12 cellular contexts compared by ENCODE assay signal in the genomic region with DNA sequence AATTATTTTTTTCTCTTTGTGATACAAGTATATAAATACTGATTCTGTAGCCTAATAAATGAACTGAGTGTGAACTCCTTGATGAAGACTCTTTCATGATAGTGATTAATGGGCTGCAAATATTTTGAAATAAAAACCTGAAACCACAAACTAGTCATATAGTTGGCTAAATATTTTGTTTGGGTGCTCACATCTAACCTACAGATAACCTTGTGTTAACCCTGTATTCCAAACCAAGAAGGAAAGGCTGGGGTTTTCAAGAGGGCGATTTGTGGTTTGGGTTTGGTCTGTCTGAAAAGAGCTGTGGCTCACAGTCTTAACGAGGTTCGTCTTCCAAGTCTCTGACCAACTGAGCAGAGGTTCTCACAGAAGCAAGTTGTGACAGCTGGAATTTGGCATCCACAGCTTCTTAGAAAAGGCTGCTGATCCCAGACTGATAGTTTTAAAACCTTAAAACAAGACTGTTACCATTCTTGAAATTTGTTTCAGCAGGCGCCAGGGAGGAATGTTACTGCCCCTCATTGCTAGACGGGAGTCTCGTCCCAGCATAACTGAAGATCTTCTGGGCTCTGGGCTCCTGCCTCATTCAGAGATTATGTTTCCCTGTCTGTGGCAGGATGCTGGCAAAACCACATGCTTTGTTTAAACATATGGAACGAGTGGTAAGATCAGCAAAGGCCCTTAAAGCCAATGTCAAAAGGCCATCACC.
DNase-seq lines count a peak whose midpoint lies in the region; ATAC-seq, FAIRE-seq and TF ChIP-seq lines count a peak whose summit lies in the region.
"Had no signal": no experiment of that assay in that cellular context is flagged by ENCODE, and none has a peak within 500 bp of the region (broad histone marks: within the 10 kb centered on the region; RNA-seq: fewer than 3 reads in every experiment).

No MANE protein-coding gene starts in this region.

- CTCF ChIA-PET in A549 (lab: Yijun Ruan, JAX) (interaction anchor here (1.0 to 1.9 kb wide), 2 partner anchors 231 to 738 kb away, joined by 3 to 5 read pairs; no protein-coding TSS in a partner anchor), HEK293 (lab: Yijun Ruan, JAX) (interaction anchor here (0.5 to 4.1 kb wide), 15 partner anchors 10 to 759 kb away, joined by 3 to 17 read pairs (median 3); no protein-coding TSS in a partner anchor)

- POLR2A ChIA-PET in A549 (lab: Yijun Ruan, JAX) (interaction anchor here (0.6 to 1.6 kb wide), 2 partner anchors 525 to 738 kb away, joined by 3 to 14 read pairs; no protein-coding TSS in a partner anchor), HEK293 (lab: Yijun Ruan, JAX) (interaction anchor here (1.4 to 1.5 kb wide), 2 partner anchors 243 to 738 kb away, joined by 4 to 10 read pairs; no protein-coding TSS in a partner anchor)

- peaks cover 0 to 2% of the 10 kb centered on the region in 2 donors for H3K36me3 Mint-ChIP-seq in CD14-positive monocyte

- peak overlapping the region in 2 of 7 donors; percentile 28 to 58 for H3K27ac Mint-ChIP-seq in CD14-positive monocyte
- H3K27ac Mint-ChIP-seq: activated T-helper 2 cell treated with anti-CD3 and anti-CD28 coated beads, Interferon-gamma antibody, Interleukin-2, Interleukin-4, amounts not matched to agents 10 μg/mL and 5 μg/mL and 100 μg/mL, durations not matched to agents 14 hours and 24 hours and 36 hours had no signal

- peaks cover 17% of the 10 kb centered on the region for H3K4me1 Mint-ChIP-seq in CD14-positive monocyte

- peak overlapping the region in 1 of 2 donors; percentile 5 for H3K4me3 Mint-ChIP-seq in CD14-positive monocyte

- TF ChIP-seq CTCF in A549 (IDR thresholded peaks at IDR 0.05), result no peak
- TF ChIP-seq CTCF in HEK293 (tag by site-specific recombination; IDR thresholded peaks at IDR 0.05), result no peak
- no peak for TF ChIP-seq CTCF in foreskin keratinocyte (conservative IDR thresholded peaks at IDR 0.05)
- no peak for TF ChIP-seq CTCF in CD14-positive monocyte (IDR thresholded peaks at IDR 0.05)

- no peaks in the 10 kb centered on the region for H3K36me3 ChIP-seq in HEK293 (ENCODE audit: control insufficient read depth in 2 of 2, insufficient read depth in 1 of 2, low read length in 2 of 2)
- H3K36me3 ChIP-seq: gastrocnemius medialis had no signal

- H3K4me2 ChIP-seq in A549, result peak overlapping the region; percentile 42

- H3K9me3 ChIP-seq in A549, result peaks cover 5% of the 10 kb centered on the region; the same call in 1 of the 3 replicates
- no peaks in the 10 kb centered on the region for H3K9me3 ChIP-seq in HEK293 (ENCODE audit: control insufficient read depth, insufficient read depth, low read depth, low read length)

- 0 out of 5 replicates have a peak, but pooled peaks of 1 of the 2 experiments have one; percentile 2 for TF ChIP-seq RAD21 in A549 (conservative IDR thresholded peaks at IDR 0.05 in 1 of 2, IDR thresholded peaks at IDR 0.05 in 1 of 2)

- H3K27me3 Mint-ChIP-seq in CD14-positive monocyte (ENCODE audit: low read depth in 3 of 3), result peaks cover 2 to 6% (median 6%) of the 10 kb centered on the region in 3 donors

- intact Hi-C loops in CD14-positive monocyte (cut with micrococcal nuclease), result no loop called here

- H3K4me3 ChIP-seq in A549, result no peak overlapping the region
- no peak overlapping the region; the same call in 1 of the 2 replicates for H3K4me3 ChIP-seq in HEK293 (ENCODE audit: low read depth, low read length)
- H3K4me3 ChIP-seq: gastrocnemius medialis, psoas muscle had no signal

- H3K27ac ChIP-seq in A549 (peak overlapping the region; percentile 69 to 87), HEK293 (ENCODE audit: extremely low read depth, low read depth, low read length) (peak overlapping the region; percentile 18), foreskin keratinocyte (peak overlapping the region; percentile 5)
- H3K27ac ChIP-seq: gastrocnemius medialis, psoas muscle had no signal

- FAIRE-seq in A549 (lab: Jason Lieb, UNC), result no peak

- H3K4me1 ChIP-seq in A549 (peaks cover 36% of the 10 kb centered on the region), HEK293 (ENCODE audit: control insufficient read depth, insufficient read depth, low read length) (peaks cover 4% of the 10 kb centered on the region), foreskin keratinocyte (peaks cover 31% of the 10 kb centered on the region)
- H3K4me1 ChIP-seq: gastrocnemius medialis, psoas muscle had no signal

- ATAC-seq in A549, result peak; percentile 60 to 71; a peak in 4 of 6 replicates
- ATAC-seq in foreskin keratinocyte, result peak; percentile 80
- ATAC-seq in GM19328 (IDR thresholded peaks at IDR 0.05; ENCODE audit: unreplicated experiment), result no peak
- ATAC-seq: gastrocnemius medialis, psoas muscle had no signal

- 0 out of 5 replicates have a peak, but pooled peaks of 1 of the 2 experiments have one; percentile 6 for TF ChIP-seq EP300 in A549 (IDR thresholded peaks at IDR 0.05)

- peak in 1 of 2 experiments; percentile 52 for DNase-seq in A549 (ENCODE audit: low read depth in 1 of 2, low spot score in 1 of 2)
- DNase-seq in SKM-1 (lab: John Stamatoyannopoulos, UW; ENCODE audit: unreplicated experiment), result peak; percentile 7
- peak; percentile 93 for DNase-seq in foreskin keratinocyte
- no peak for DNase-seq in activated CD8-positive, alpha-beta memory T cell treated with anti-CD3 and anti-CD28 coated beads for 24 hours
- DNase-seq in CD14-positive monocyte (ENCODE audit: low spot score), result no peak
- no peak for DNase-seq in SHP77 (lab: John Stamatoyannopoulos, UW)
- DNase-seq: COR-L47, gastrocnemius medialis, psoas muscle had no signal

- no peaks in the 10 kb centered on the region for H3K27me3 ChIP-seq in foreskin keratinocyte
- H3K27me3 ChIP-seq: gastrocnemius medialis had no signal

- no peak for TF ChIP-seq POLR2A in A549 (IDR thresholded peaks at IDR 0.05; ENCODE audit: low read length)

- peaks cover 0 to 16% (median 3%) of the 10 kb centered on the region in 7 donors for H3K9me3 Mint-ChIP-seq in CD14-positive monocyte

- WGBS in A549 (ENCODE audit: missing lambda C conversion rate), result 49% methylated on average over 7 of the region's 7 CpGs

TF ChIP-seq in A549, 52 proteins besides CTCF, POLR2A, EP300 and RAD21:
- no peak for TF ChIP-seq CHD2 (IDR thresholded peaks at IDR 0.05; ENCODE audit: low read length, partially characterized antibody)
- no peak for TF ChIP-seq MAZ (IDR thresholded peaks at IDR 0.05; ENCODE audit: borderline replicate concordance, low read depth, low read length)
- TF ChIP-seq GATA3 (IDR thresholded peaks at IDR 0.05; ENCODE audit: borderline replicate concordance), result peak; percentile 66; the same call in 1 of the 2 replicates
- TF ChIP-seq BHLHE40 (IDR thresholded peaks at IDR 0.05; ENCODE audit: low read depth, low read length), result no peak
- peak; percentile 19 for TF ChIP-seq JUNB (IDR thresholded peaks at IDR 0.05)
- TF ChIP-seq JUN (IDR thresholded peaks at IDR 0.05), result 0 out of 5 replicates have a peak, but pooled peaks of 1 of the 2 experiments have one; percentile 34

TF ChIP-seq in HEK293, 187 proteins besides CTCF, POLR2A, EP300 and RAD21 (continues in another document):
- TF ChIP-seq KLF10 (tag by site-specific recombination; IDR thresholded peaks at IDR 0.05) (no peak), ZNF426 (tag by site-specific recombination; IDR thresholded peaks at IDR 0.05) (no peak), HOXD13 (CRISPR knock-in tag; IDR thresholded peaks at IDR 0.05; ENCODE audit: borderline replicate concordance) (peak; percentile 67; the same call in 1 of the 2 replicates), ZNF175 (tag by site-specific recombination; IDR thresholded peaks at IDR 0.05) (no peak), ZNF19 (tag by site-specific recombination; IDR thresholded peaks at IDR 0.05; ENCODE audit: low read depth) (no peak), ZNF701 (tag by site-specific recombination; IDR thresholded peaks at IDR 0.05) (no peak), HOXA7 (CRISPR knock-in tag; IDR thresholded peaks at IDR 0.05; ENCODE audit: borderline replicate concordance) (no peak), ZNF677 (tag by site-specific recombination; IDR thresholded peaks at IDR 0.05) (peak; percentile 51; the same call in 1 of the 2 replicates), MEIS1 (CRISPR knock-in tag; IDR thresholded peaks at IDR 0.05; ENCODE audit: borderline replicate concordance) (peak; percentile 89)
- TF ChIP-seq, protein P1, sequence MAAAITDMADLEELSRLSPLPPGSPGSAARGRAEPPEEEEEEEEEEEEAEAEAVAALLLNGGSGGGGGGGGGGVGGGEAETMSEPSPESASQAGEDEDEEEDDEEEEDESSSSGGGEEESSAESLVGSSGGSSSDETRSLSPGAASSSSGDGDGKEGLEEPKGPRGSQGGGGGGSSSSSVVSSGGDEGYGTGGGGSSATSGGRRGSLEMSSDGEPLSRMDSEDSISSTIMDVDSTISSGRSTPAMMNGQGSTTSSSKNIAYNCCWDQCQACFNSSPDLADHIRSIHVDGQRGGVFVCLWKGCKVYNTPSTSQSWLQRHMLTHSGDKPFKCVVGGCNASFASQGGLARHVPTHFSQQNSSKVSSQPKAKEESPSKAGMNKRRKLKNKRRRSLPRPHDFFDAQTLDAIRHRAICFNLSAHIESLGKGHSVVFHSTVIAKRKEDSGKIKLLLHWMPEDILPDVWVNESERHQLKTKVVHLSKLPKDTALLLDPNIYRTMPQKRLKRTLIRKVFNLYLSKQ (tag by site-specific recombination; IDR thresholded peaks at IDR 0.05; ENCODE audit: borderline replicate concordance), result no peak
- TF ChIP-seq, protein P2, sequence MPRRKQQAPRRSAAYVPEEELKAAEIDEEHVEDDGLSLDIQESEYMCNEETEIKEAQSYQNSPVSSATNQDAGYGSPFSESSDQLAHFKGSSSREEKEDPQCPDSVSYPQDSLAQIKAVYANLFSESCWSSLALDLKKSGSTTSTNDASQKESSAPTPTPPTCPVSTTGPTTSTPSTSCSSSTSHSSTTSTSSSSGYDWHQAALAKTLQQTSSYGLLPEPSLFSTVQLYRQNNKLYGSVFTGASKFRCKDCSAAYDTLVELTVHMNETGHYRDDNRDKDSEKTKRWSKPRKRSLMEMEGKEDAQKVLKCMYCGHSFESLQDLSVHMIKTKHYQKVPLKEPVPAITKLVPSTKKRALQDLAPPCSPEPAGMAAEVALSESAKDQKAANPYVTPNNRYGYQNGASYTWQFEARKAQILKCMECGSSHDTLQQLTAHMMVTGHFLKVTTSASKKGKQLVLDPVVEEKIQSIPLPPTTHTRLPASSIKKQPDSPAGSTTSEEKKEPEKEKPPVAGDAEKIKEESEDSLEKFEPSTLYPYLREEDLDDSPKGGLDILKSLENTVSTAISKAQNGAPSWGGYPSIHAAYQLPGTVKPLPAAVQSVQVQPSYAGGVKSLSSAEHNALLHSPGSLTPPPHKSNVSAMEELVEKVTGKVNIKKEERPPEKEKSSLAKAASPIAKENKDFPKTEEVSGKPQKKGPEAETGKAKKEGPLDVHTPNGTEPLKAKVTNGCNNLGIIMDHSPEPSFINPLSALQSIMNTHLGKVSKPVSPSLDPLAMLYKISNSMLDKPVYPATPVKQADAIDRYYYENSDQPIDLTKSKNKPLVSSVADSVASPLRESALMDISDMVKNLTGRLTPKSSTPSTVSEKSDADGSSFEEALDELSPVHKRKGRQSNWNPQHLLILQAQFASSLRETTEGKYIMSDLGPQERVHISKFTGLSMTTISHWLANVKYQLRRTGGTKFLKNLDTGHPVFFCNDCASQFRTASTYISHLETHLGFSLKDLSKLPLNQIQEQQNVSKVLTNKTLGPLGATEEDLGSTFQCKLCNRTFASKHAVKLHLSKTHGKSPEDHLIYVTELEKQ (tag by site-specific recombination; IDR thresholded peaks at IDR 0.05; ENCODE audit: borderline replicate concordance), result no peak

Comparison
In these comparisons a context has a peak if more than half of its experiments do, and no peak if none do; other contexts are left out.
1. DNase-seq: peak in SKM-1 (single experiment) and foreskin keratinocyte (2 of 2); none in activated CD8-positive, alpha-beta memory T cell treated with anti-CD3 and anti-CD28 coated beads for 24 hours (single experiment), CD14-positive monocyte (single experiment) and SHP77 (0 of 2).
2. H3K27ac ChIP-seq: peak in every context shown above with its lines; median percentile 78 in A549; 18 in HEK293; 5 in foreskin keratinocyte.